Comparison of ENCODE assay signal across 17 cellular contexts in genomic region chr1:5267603-5268235, GRCh38.
DNase-seq lines count a peak whose midpoint lies in the region; ATAC-seq and TF ChIP-seq lines count a peak whose summit lies in the region.
"Had no signal": no experiment of that assay in that cellular context is flagged by ENCODE, and none has a peak within 500 bp of the region (broad histone marks: within the 10 kb centered on the region; RNA-seq: fewer than 3 reads in every experiment).

No MANE protein-coding gene starts in this region.

- peak overlapping the region; percentile 36; the same call in 1 of the 2 replicates for H3K27ac ChIP-seq in Karpas-422 (ENCODE audit: low read length)
- H3K27ac ChIP-seq: 22Rv1, RWPE1 had no signal

- H2AFZ ChIP-seq in Karpas-422 (ENCODE audit: low read length) = no peak overlapping the region

- no peaks in the 10 kb centered on the region for H3K4me1 Mint-ChIP-seq in activated CD8-positive, alpha-beta memory T cell treated with anti-CD3 and anti-CD28 coated beads, Interleukin-2, amount 10 ng/mL, durations not matched to agents 7 days and 5 days
- peaks cover 18% of the 10 kb centered on the region for H3K4me1 Mint-ChIP-seq in neural crest cell

- H3K9me2 ChIP-seq in Karpas-422 (replicated peaks; ENCODE audit: insufficient read depth, low read length) = no peaks in the 10 kb centered on the region

- no peaks in the 10 kb centered on the region for H3K36me3 Mint-ChIP-seq in activated CD8-positive, alpha-beta memory T cell treated with anti-CD3 and anti-CD28 coated beads, Interleukin-2, amount 10 ng/mL, durations not matched to agents 7 days and 5 days
- no peaks in the 10 kb centered on the region for H3K36me3 Mint-ChIP-seq in neural crest cell (ENCODE audit: low read depth)

- no peaks in the 10 kb centered on the region for H3K79me2 ChIP-seq in Karpas-422 (ENCODE audit: low read length)

- H4K20me1 ChIP-seq in Karpas-422 (ENCODE audit: insufficient read depth, low read depth, low read length) = no peaks in the 10 kb centered on the region

- TF ChIP-seq CTCF in neural crest cell (conservative IDR thresholded peaks at IDR 0.05) = no peak

- ATAC-seq in activated CD8-positive, alpha-beta memory T cell treated with anti-CD3 and anti-CD28 coated beads, Interleukin-2, amount 10 ng/mL, durations not matched to agents 7 days and 5 days = no peak
- ATAC-seq in esophagus mucosa (peak; percentile 35), HG03108 (IDR thresholded peaks at IDR 0.05; ENCODE audit: unreplicated experiment) (no peak)
- ATAC-seq: PC-3 had no signal

- peak overlapping the region; percentile 38; the same call in 1 of the 2 replicates for H3K4me3 ChIP-seq in Karpas-422 (ENCODE audit: low read length)

- peaks cover 2% of the 10 kb centered on the region; the same call in 1 of the 2 replicates for H3K27me3 ChIP-seq in Karpas-422 (ENCODE audit: low read length)
- H3K27me3 ChIP-seq: BE2C had no signal

- peak overlapping the region; percentile 48 for H3K9ac ChIP-seq in Karpas-422 (ENCODE audit: low read length)

- CTCF ChIA-PET in activated CD8-positive, alpha-beta memory T cell treated with anti-CD3 and anti-CD28 coated beads, Interleukin-2, amount 10 ng/mL, durations not matched to agents 7 days and 5 days (lab: Charles Lee) = no interaction called here

- H3K4me3 Mint-ChIP-seq in activated CD8-positive, alpha-beta memory T cell treated with anti-CD3 and anti-CD28 coated beads, Interleukin-2, amount 10 ng/mL, durations not matched to agents 7 days and 5 days = no peak overlapping the region
- no peak overlapping the region for H3K4me3 Mint-ChIP-seq in neural crest cell
- H3K4me3 Mint-ChIP-seq: CD4-positive, alpha-beta memory T cell had no signal

- peaks cover 29% of the 10 kb centered on the region for H3K4me1 ChIP-seq in Karpas-422 (ENCODE audit: low read length)
- H3K4me1 ChIP-seq: BE2C had no signal

- peaks cover 4% of the 10 kb centered on the region; the same call in 1 of the 2 replicates for H3K9me3 ChIP-seq in Karpas-422 (ENCODE audit: low read length)
- H3K9me3 ChIP-seq: BE2C had no signal

- DNase-seq in activated CD8-positive, alpha-beta memory T cell treated with anti-CD3 and anti-CD28 coated beads, Interleukin-2, amount 50 U/mL, for 4 hours = peak; percentile 11
- no peak for DNase-seq in activated CD8-positive, alpha-beta memory T cell treated with anti-CD3 and anti-CD28 coated beads, Interleukin-2, amount 10 ng/mL, durations not matched to agents 7 days and 5 days
- DNase-seq in Karpas-422 (peak; percentile 80), neural crest cell (ENCODE audit: low read depth, low spot score) (no peak), EL (no peak), SW480 (ENCODE audit: low spot score) (no peak)
- DNase-seq: BE2C; Calu3; CD4-positive, alpha-beta memory T cell; NCI-H1417; NCI-H187 treated with DMSO at 0.1 percent for 48 hours; NCI-H69; PC-3 had no signal

- H3K9me3 Mint-ChIP-seq in activated CD8-positive, alpha-beta memory T cell treated with anti-CD3 and anti-CD28 coated beads, Interleukin-2, amount 10 ng/mL, durations not matched to agents 7 days and 5 days (ENCODE audit: low read depth) = no peaks in the 10 kb centered on the region
- H3K9me3 Mint-ChIP-seq in neural crest cell = no peaks in the 10 kb centered on the region

- no peaks in the 10 kb centered on the region; the same call in 1 of the 2 replicates for H3K36me3 ChIP-seq in Karpas-422 (ENCODE audit: insufficient read depth, low read length)
- H3K36me3 ChIP-seq: BE2C had no signal

- H3K27ac Mint-ChIP-seq in activated CD8-positive, alpha-beta memory T cell treated with anti-CD3 and anti-CD28 coated beads, Interleukin-2, amount 10 ng/mL, durations not matched to agents 7 days and 5 days = no peak overlapping the region
- peak overlapping the region; percentile 93 for H3K27ac Mint-ChIP-seq in neural crest cell (ENCODE audit: unreplicated experiment)
- H3K27ac Mint-ChIP-seq: CD4-positive, alpha-beta memory T cell had no signal

- peak overlapping the region; percentile 64 for H3K4me2 ChIP-seq in Karpas-422 (ENCODE audit: low read depth, low read length, poor library complexity, severe bottlenecking)

- no peaks in the 10 kb centered on the region for H3K27me3 Mint-ChIP-seq in activated CD8-positive, alpha-beta memory T cell treated with anti-CD3 and anti-CD28 coated beads, Interleukin-2, amount 10 ng/mL, durations not matched to agents 7 days and 5 days
- peaks cover 6% of the 10 kb centered on the region for H3K27me3 Mint-ChIP-seq in neural crest cell (ENCODE audit: low read depth)

Comparison
In these comparisons a context has a peak if more than half of its experiments do, and no peak if none do; other contexts are left out.
1. DNase-seq: peak in activated CD8-positive, alpha-beta memory T cell treated with anti-CD3 and anti-CD28 coated beads, Interleukin-2, amount 50 U/mL, for 4 hours (single experiment) and Karpas-422 (single experiment); none in activated CD8-positive, alpha-beta memory T cell treated with anti-CD3 and anti-CD28 coated beads, Interleukin-2, amount 10 ng/mL, durations not matched to agents 7 days and 5 days (single experiment), neural crest cell (single experiment), EL (single experiment) and SW480 (single experiment).